Comparison of ENCODE assay signal across 8 cellular contexts in the genomic region with DNA sequence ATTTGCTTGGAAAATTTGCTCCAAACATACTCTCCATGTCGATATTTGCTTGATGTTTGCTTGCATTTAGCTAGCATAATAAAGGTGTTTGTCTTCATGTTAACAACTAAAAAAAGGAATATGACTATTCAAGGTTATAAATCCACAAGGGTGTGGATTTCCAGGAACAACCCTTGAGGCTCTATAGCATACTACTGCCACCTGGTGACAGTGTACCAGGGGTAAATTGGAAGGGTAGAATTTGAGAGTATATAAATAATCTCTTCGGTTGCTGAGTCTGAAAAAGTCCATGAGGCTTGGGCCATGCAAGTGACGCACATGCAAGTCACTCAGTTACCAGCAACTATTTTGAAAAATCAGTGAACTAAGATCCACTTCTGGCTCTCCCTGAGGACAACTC.
DNase-seq lines count a peak whose midpoint lies in the region; ATAC-seq, FAIRE-seq and TF ChIP-seq lines count a peak whose summit lies in the region.

No MANE protein-coding gene starts in this region.

- CTCF ChIA-PET in PC-3 (lab: Charles Lee) = interaction anchor here (1.1 kb wide), 1 partner anchor 80 kb away, joined by 4 read pairs; no protein-coding TSS in a partner anchor

- H3K4me3 Mint-ChIP-seq in activated T-helper 17 cell treated with anti-CD3 and anti-CD28 coated beads, Interleukin-2, amount 50 U/mL, for 72 hours = no peak overlapping the region

- H3K4me1 ChIP-seq in PC-3 (ENCODE audit: insufficient read depth, low read length) (no peaks in the 10 kb centered on the region), upper lobe of right lung (no peaks in the 10 kb centered on the region)

- TF ChIP-seq CTCF in AG09309 (IDR thresholded peaks at IDR 0.05; ENCODE audit: control insufficient read depth, insufficient read depth, low read depth, low read length, missing control alignments) (peak; percentile 27), PC-3 (conservative IDR thresholded peaks at IDR 0.05; ENCODE audit: low read depth, low read length) (peak; percentile 54), upper lobe of right lung (IDR thresholded peaks at IDR 0.05) (no peak)

- H2AFZ ChIP-seq in PC-3 (ENCODE audit: low read length) = no peak overlapping the region

- no peaks in the 10 kb centered on the region for H3K9me2 ChIP-seq in PC-3 (replicated peaks; ENCODE audit: low read length)

- POLR2A ChIA-PET in PC-3 (lab: Charles Lee; ENCODE audit: unreplicated experiment) = no interaction called here

- H3K27ac ChIP-seq in PC-3 (ENCODE audit: low read length) = no peak overlapping the region
- no peak overlapping the region for H3K27ac ChIP-seq in upper lobe of right lung

- intact Hi-C loops in PC-3 (cut with micrococcal nuclease) (loop anchor here (2.0 kb wide), 1 partner anchor 45 kb away; no protein-coding TSS in a partner anchor), upper lobe of right lung (cut with DNase I) (no loop called here)

- H3K27me3 ChIP-seq in PC-3 (ENCODE audit: low read length) (peaks cover 24% of the 10 kb centered on the region), upper lobe of right lung (peaks cover 12% of the 10 kb centered on the region)

- FAIRE-seq in GM18507 (lab: Jason Lieb, UNC) = peak; percentile 58

- no peak overlapping the region for H3K9ac ChIP-seq in PC-3 (ENCODE audit: low read length)

- H3K4me3 ChIP-seq in AG09309 (ENCODE audit: control insufficient read depth, low read depth, low read length) (no peak overlapping the region), PC-3 (ENCODE audit: low read length) (no peak overlapping the region), upper lobe of right lung (no peak overlapping the region)

- no TSS peak for BruUV-seq in PC-3 (replicated peaks; lab: Mats Ljungman, UMichigan)

- H4K20me1 ChIP-seq in PC-3 (ENCODE audit: low read length) = no peaks in the 10 kb centered on the region

- H3K79me2 ChIP-seq in PC-3 (ENCODE audit: low read length) = no peaks in the 10 kb centered on the region

- H3K9me3 Mint-ChIP-seq in activated T-helper 17 cell treated with anti-CD3 and anti-CD28 coated beads, Interleukin-2, amount 50 U/mL, for 72 hours = no peaks in the 10 kb centered on the region

- H3K9me3 ChIP-seq in PC-3 (ENCODE audit: low read length) = no peaks in the 10 kb centered on the region
- H3K9me3 ChIP-seq in upper lobe of right lung = no peaks in the 10 kb centered on the region

- H3K36me3 ChIP-seq in PC-3 (ENCODE audit: low read depth, low read length) (no peaks in the 10 kb centered on the region), upper lobe of right lung (no peaks in the 10 kb centered on the region)

- H3F3A ChIP-seq in PC-3 (ENCODE audit: low read length, unreplicated experiment) = no peaks in the 10 kb centered on the region

- DNase-seq in AG09309 (ENCODE audit: low read depth) (no peak), GM18507 (ENCODE audit: extremely low spot score, insufficient read length, low read depth) (no peak), PC-3 (peak; percentile 43), glomerular visceral epithelial cell (ENCODE audit: extremely low spot score) (peak; percentile 5), upper lobe of right lung (no peak)
- DNase-seq in activated effector memory CD4-positive, alpha-beta T cell treated with anti-CD3 and anti-CD28 coated beads, Interleukin-2, amount 50 U/mL, for 16 hours = no peak

- H3K27me3 Mint-ChIP-seq in activated T-helper 17 cell treated with anti-CD3 and anti-CD28 coated beads, Interleukin-2, amount 50 U/mL, for 72 hours = peaks cover 18% of the 10 kb centered on the region

- ATAC-seq in PC-3 (no peak; the same call in 1 of the 2 replicates), GM18520 (IDR thresholded peaks at IDR 0.05; ENCODE audit: unreplicated experiment) (no peak), upper lobe of right lung (no peak)
- no peak for ATAC-seq in activated T-helper 17 cell treated with anti-CD3 and anti-CD28 coated beads, Interleukin-2, amount 50 U/mL, for 72 hours (replicated peaks)

- H3K4me2 ChIP-seq in PC-3 (ENCODE audit: low read length) = no peak overlapping the region

- no peaks in the 10 kb centered on the region for H3K4me1 Mint-ChIP-seq in activated T-helper 17 cell treated with anti-CD3 and anti-CD28 coated beads, Interleukin-2, amount 50 U/mL, for 72 hours

- H3K27ac Mint-ChIP-seq in activated T-helper 17 cell treated with anti-CD3 and anti-CD28 coated beads, Interleukin-2, amount 50 U/mL, for 72 hours = no peak overlapping the region

- H3K36me3 Mint-ChIP-seq in activated T-helper 17 cell treated with anti-CD3 and anti-CD28 coated beads, Interleukin-2, amount 50 U/mL, for 72 hours (ENCODE audit: low read depth) = no peaks in the 10 kb centered on the region

Comparison
In these comparisons a context has a peak if more than half of its experiments do, and no peak if none do; other contexts are left out.
1. DNase-seq: peak in PC-3 (single experiment) and glomerular visceral epithelial cell (single experiment); none in AG09309 (single experiment), GM18507 (single experiment), activated effector memory CD4-positive, alpha-beta T cell treated with anti-CD3 and anti-CD28 coated beads, Interleukin-2, amount 50 U/mL, for 16 hours (single experiment) and upper lobe of right lung (single experiment).